ENCODE assay signal across 23 cellular contexts in genomic region chr6:108455688-108456087, GRCh38.
A peak's percentile ranks its signal among the peaks of the same experiment; 100 is the strongest.
DNase-seq lines count a peak whose midpoint lies in the region; ATAC-seq and TF ChIP-seq lines count a peak whose summit lies in the region.
"Had no signal": no experiment of that assay in that cellular context is flagged by ENCODE, and none has a peak within 500 bp of the region (broad histone marks: within the 10 kb centered on the region; RNA-seq: fewer than 3 reads in every experiment).

No MANE protein-coding gene starts in this region.

- H3K4me1 Mint-ChIP-seq in glutamatergic neuron (ENCODE audit: low read depth, unreplicated experiment) = peaks cover 3% of the 10 kb centered on the region

- H3K36me3 Mint-ChIP-seq in glutamatergic neuron (ENCODE audit: unreplicated experiment) = no peaks in the 10 kb centered on the region

- no peak overlapping the region for H3K4me3 Mint-ChIP-seq in glutamatergic neuron (ENCODE audit: unreplicated experiment)
- H3K4me3 Mint-ChIP-seq: CD14-positive monocyte; CD4-positive, alpha-beta T cell; CD8-positive, alpha-beta memory T cell had no signal

- H3K4me1 ChIP-seq in mucosa of descending colon (ENCODE audit: low read depth) = peaks cover 9% of the 10 kb centered on the region
- H3K4me1 ChIP-seq: A549, BE2C had no signal

- H3K27ac ChIP-seq in SK-N-MC = peak overlapping the region; percentile 78
- H3K27ac ChIP-seq: 22Rv1; A549; BLaER1 treated with 17β-estradiol and CSF1 and Interleukin-3, amounts not matched to agents 10 nM and 100 nM; GM23248 had no signal

- intact Hi-C loops in mucosa of descending colon (cut with DNase I, micrococcal nuclease) = no loop called here

- no peaks in the 10 kb centered on the region for H3K27me3 Mint-ChIP-seq in glutamatergic neuron (ENCODE audit: unreplicated experiment)
- H3K27me3 Mint-ChIP-seq: CD4-positive, alpha-beta T cell; CD8-positive, alpha-beta memory T cell had no signal

- peak; percentile 57 for ATAC-seq in mucosa of descending colon
- ATAC-seq: A549, GM12878 had no signal

- TF ChIP-seq CTCF in mucosa of descending colon (IDR thresholded peaks at IDR 0.05) (no peak), glutamatergic neuron (IDR thresholded peaks at IDR 0.05; ENCODE audit: partially characterized antibody, unreplicated experiment) (no peak)

- peaks cover 2% of the 10 kb centered on the region for H3K9me3 Mint-ChIP-seq in glutamatergic neuron (ENCODE audit: unreplicated experiment)
- H3K9me3 Mint-ChIP-seq: CD4-positive, alpha-beta T cell had no signal

- no peak overlapping the region for H3K27ac Mint-ChIP-seq in glutamatergic neuron (ENCODE audit: unreplicated experiment)
- H3K27ac Mint-ChIP-seq: CD14-positive monocyte; CD4-positive, alpha-beta T cell; CD8-positive, alpha-beta memory T cell had no signal

- no peaks in the 10 kb centered on the region for H3K36me3 ChIP-seq in SK-N-MC (ENCODE audit: insufficient read depth, low read length)
- no peaks in the 10 kb centered on the region for H3K36me3 ChIP-seq in mucosa of descending colon (ENCODE audit: low read depth)
- H3K36me3 ChIP-seq: BE2C; BLaER1 treated with 17β-estradiol and CSF1 and Interleukin-3, amounts not matched to agents 10 nM and 100 nM had no signal

- H3K4me3 ChIP-seq in SK-N-MC = no peak overlapping the region
- no peak overlapping the region for H3K4me3 ChIP-seq in mucosa of descending colon
- H3K4me3 ChIP-seq: A549; BLaER1 treated with 17β-estradiol and CSF1 and Interleukin-3, amounts not matched to agents 10 nM and 100 nM; GM12878; GM23248 had no signal

- no peak for DNase-seq in SK-N-MC (ENCODE audit: low read depth, low spot score)
- peak; percentile 14 for DNase-seq in fibroblast of peridontal ligament (ENCODE audit: extremely low read depth)
- no peak for DNase-seq in mucosa of descending colon
- DNase-seq in iPS-NIHi7 (ENCODE audit: extremely low spot score) = no peak
- no peak for DNase-seq in NCI-H1694 (lab: John Stamatoyannopoulos, UW)
- no peak for DNase-seq in glutamatergic neuron
- DNase-seq: ACHN; AML-193; BE2C; CD4-positive, alpha-beta T cell; CD8-positive, alpha-beta memory T cell; DMS 273 treated with DMSO at 0.1 percent for 48 hours; DMS79; EL; GDM1; GM23248; H7; HCEC 1CT had no signal

- no peak overlapping the region for H3K9ac ChIP-seq in SK-N-MC (ENCODE audit: insufficient read length)
- H3K9ac ChIP-seq: BLaER1 treated with 17β-estradiol and CSF1 and Interleukin-3, amounts not matched to agents 10 nM and 100 nM; GM23248 had no signal

- H3K9me3 ChIP-seq in SK-N-MC (ENCODE audit: low read depth, low read length) (no peaks in the 10 kb centered on the region; the same call in none of the 2 replicates), mucosa of descending colon (no peaks in the 10 kb centered on the region)
- H3K9me3 ChIP-seq: A549, BE2C had no signal
